ENCODE assay signal across 1 cellular context in genomic region chr14:59771577-59771976, GRCh38.
TF ChIP-seq lines count a peak whose summit lies in the region.

No MANE protein-coding gene starts in this region.

TF ChIP-seq in HEK293, 187 proteins besides CTCF, POLR2A, EP300 and RAD21 (continued from another document and continues in another):
- TF ChIP-seq ZNF513 (tag by site-specific recombination; IDR thresholded peaks at IDR 0.05) (no peak), ZNF701 (tag by site-specific recombination; IDR thresholded peaks at IDR 0.05) (no peak), SETDB1 (IDR thresholded peaks at IDR 0.05; ENCODE audit: insufficient read length, low read length) (no peak), OSR2 (tag by site-specific recombination; IDR thresholded peaks at IDR 0.05) (peak; percentile 93), TCF7L2 (IDR thresholded peaks at IDR 0.05; ENCODE audit: borderline replicate concordance, low read depth, low read length) (peak; percentile 85), ZNF214 (tag by site-specific recombination; IDR thresholded peaks at IDR 0.05; ENCODE audit: borderline replicate concordance) (no peak), ZNF664 (tag by site-specific recombination; IDR thresholded peaks at IDR 0.05) (no peak), ZNF138 (tag by site-specific recombination; IDR thresholded peaks at IDR 0.05; ENCODE audit: borderline replicate concordance) (no peak), ZNF335 (tag by site-specific recombination; conservative IDR thresholded peaks at IDR 0.05) (no peak), ZNF521 (tag by site-specific recombination; IDR thresholded peaks at IDR 0.05) (no peak), ZNF423 (tag by site-specific recombination; IDR thresholded peaks at IDR 0.05) (no peak), ZNF629 (tag by site-specific recombination; IDR thresholded peaks at IDR 0.05) (peak; percentile 88), ZNF26 (tag by site-specific recombination; IDR thresholded peaks at IDR 0.05) (no peak), KLF7 (tag by site-specific recombination; IDR thresholded peaks at IDR 0.05; ENCODE audit: borderline replicate concordance) (no peak), ZNF791 (tag by site-specific recombination; IDR thresholded peaks at IDR 0.05) (no peak), ZNF707 (tag by site-specific recombination; IDR thresholded peaks at IDR 0.05) (no peak), BCL11B (tag by site-specific recombination; IDR thresholded peaks at IDR 0.05; ENCODE audit: low read depth) (no peak), ZNF692 (tag by site-specific recombination; IDR thresholded peaks at IDR 0.05) (0 out of 2 replicates have a peak, but pooled peaks have one; percentile 16), ZNF777 (tag by site-specific recombination; IDR thresholded peaks at IDR 0.05; ENCODE audit: borderline replicate concordance) (no peak), ZNF354C (tag by site-specific recombination; IDR thresholded peaks at IDR 0.05; ENCODE audit: borderline replicate concordance, low read depth) (no peak), ZNF391 (tag by site-specific recombination; IDR thresholded peaks at IDR 0.05; ENCODE audit: borderline replicate concordance, low read depth) (no peak), MEIS1 (CRISPR knock-in tag; IDR thresholded peaks at IDR 0.05; ENCODE audit: borderline replicate concordance) (no peak), BCL11A (tag by site-specific recombination; IDR thresholded peaks at IDR 0.05; ENCODE audit: low read depth) (no peak), ZNF426 (tag by site-specific recombination; IDR thresholded peaks at IDR 0.05) (no peak), ZBTB44 (tag by site-specific recombination; IDR thresholded peaks at IDR 0.05) (peak; percentile 76), ATF2 (tag by site-specific recombination; IDR thresholded peaks at IDR 0.05; ENCODE audit: low read depth) (no peak), KLF10 (tag by site-specific recombination; IDR thresholded peaks at IDR 0.05) (peak; percentile 45), ZNF341 (tag by site-specific recombination; IDR thresholded peaks at IDR 0.05; ENCODE audit: low read depth) (no peak), ZNF350 (tag by site-specific recombination; IDR thresholded peaks at IDR 0.05) (no peak), PBX3 (CRISPR knock-in tag; IDR thresholded peaks at IDR 0.05) (no peak), ZNF449 (tag by site-specific recombination; IDR thresholded peaks at IDR 0.05) (peak; percentile 31; the same call in 1 of the 2 replicates), ZNF132 (tag by site-specific recombination; IDR thresholded peaks at IDR 0.05; ENCODE audit: borderline replicate concordance) (no peak), ZFP3 (tag by site-specific recombination; IDR thresholded peaks at IDR 0.05; ENCODE audit: low read depth) (no peak), PRDM2 (tag by site-specific recombination; IDR thresholded peaks at IDR 0.05; ENCODE audit: borderline replicate concordance) (no peak), TSHZ1 (tag by site-specific recombination; IDR thresholded peaks at IDR 0.05; ENCODE audit: borderline replicate concordance) (peak; percentile 90)
